2 cellular contexts compared by ENCODE assay signal in genomic region chr18:27188309-27188708, GRCh38.
TF ChIP-seq lines count a peak whose summit lies in the region.

No MANE protein-coding gene starts in this region.

TF ChIP-seq in HepG2, 621 proteins besides CTCF, POLR2A, EP300 and RAD21:
- TF ChIP-seq ARID5B (CRISPR knock-in tag; IDR thresholded peaks at IDR 0.05) (no peak), MAFK (conservative IDR thresholded peaks at IDR 0.05 in 1 of 2, IDR thresholded peaks at IDR 0.05 in 1 of 2; ENCODE audit: low read length in 2 of 2) (peak; percentile 57 to 73; a peak in 3 of 4 replicates), PPARG (CRISPR knock-in tag; conservative IDR thresholded peaks at IDR 0.05) (no peak), MAFF (IDR thresholded peaks at IDR 0.05; ENCODE audit: low read depth, low read length) (peak; percentile 80)

TF ChIP-seq in K562, 482 proteins besides CTCF, POLR2A, EP300 and RAD21:
- TF ChIP-seq ZNF316 (IDR thresholded peaks at IDR 0.05) (peak; percentile 74), ZFX (CRISPR knock-in tag; IDR thresholded peaks at IDR 0.05) (no peak), MAFG (tag; conservative IDR thresholded peaks at IDR 0.05) (peak; percentile 57), MAFF (IDR thresholded peaks at IDR 0.05; ENCODE audit: low read length) (peak; percentile 57)
TF ChIP-seq in K562: peak in this region for 3.
